Comparison of ENCODE assay signal across 1 cellular context in genomic region chrX:4675686-4676300, GRCh38.
TF ChIP-seq lines count a peak whose summit lies in the region.

No MANE protein-coding gene starts in this region.

TF ChIP-seq in K562, 482 proteins besides CTCF, POLR2A, EP300 and RAD21 (continued from another document and continues in another):
- no peak for TF ChIP-seq VEZF1 (CRISPR knock-in tag; IDR thresholded peaks at IDR 0.05)
- TF ChIP-seq SP2 (IDR thresholded peaks at IDR 0.05; ENCODE audit: extremely low read depth, low read depth, low read length, poor library complexity, severe bottlenecking) = no peak
- no peak for TF ChIP-seq SRSF3 (IDR thresholded peaks at IDR 0.05; ENCODE audit: insufficient read depth, low read length)
- no peak for TF ChIP-seq NFE2 (IDR thresholded peaks at IDR 0.05; ENCODE audit: low read depth)
- TF ChIP-seq HINFP (tag; conservative IDR thresholded peaks at IDR 0.05; ENCODE audit: low read depth) = peak; percentile 84
- TF ChIP-seq IRF9 (tag; IDR thresholded peaks at IDR 0.05) = peak; percentile 49; the same call in 1 of the 2 replicates
- no peak for TF ChIP-seq RNF2 (IDR thresholded peaks at IDR 0.05)
- TF ChIP-seq DMBX1 (CRISPR knock-in tag; IDR thresholded peaks at IDR 0.05; ENCODE audit: borderline replicate concordance) = peak; percentile 97
- no peak for TF ChIP-seq HOMEZ (CRISPR knock-in tag; IDR thresholded peaks at IDR 0.05)
- no peak for TF ChIP-seq ZBTB40 (IDR thresholded peaks at IDR 0.05)
- no peak for TF ChIP-seq ZBTB40 (CRISPR knock-in tag; IDR thresholded peaks at IDR 0.05)
- TF ChIP-seq MXI1 (IDR thresholded peaks at IDR 0.05; ENCODE audit: low read depth, low read length) = no peak
- no peak for TF ChIP-seq CHD7 (IDR thresholded peaks at IDR 0.05; ENCODE audit: low read depth, low read length)
- TF ChIP-seq CREB5 (CRISPR knock-in tag; IDR thresholded peaks at IDR 0.05) = no peak
- TF ChIP-seq ZSCAN32 (CRISPR knock-in tag; IDR thresholded peaks at IDR 0.05) = no peak
- TF ChIP-seq NR4A1 (CRISPR knock-in tag; IDR thresholded peaks at IDR 0.05) = no peak
- TF ChIP-seq NR4A1 (tag; IDR thresholded peaks at IDR 0.05) = no peak
- no peak for TF ChIP-seq NR0B1 (IDR thresholded peaks at IDR 0.05; ENCODE audit: partially characterized antibody)
- TF ChIP-seq POLR2B (IDR thresholded peaks at IDR 0.05; ENCODE audit: low read depth, partially characterized antibody) = no peak
- peak; percentile 63; the same call in 1 of the 2 replicates for TF ChIP-seq PTTG1 (tag; IDR thresholded peaks at IDR 0.05; ENCODE audit: low read depth)
- no peak for TF ChIP-seq OTX1 (CRISPR knock-in tag; IDR thresholded peaks at IDR 0.05)
